In the genomic region with DNA sequence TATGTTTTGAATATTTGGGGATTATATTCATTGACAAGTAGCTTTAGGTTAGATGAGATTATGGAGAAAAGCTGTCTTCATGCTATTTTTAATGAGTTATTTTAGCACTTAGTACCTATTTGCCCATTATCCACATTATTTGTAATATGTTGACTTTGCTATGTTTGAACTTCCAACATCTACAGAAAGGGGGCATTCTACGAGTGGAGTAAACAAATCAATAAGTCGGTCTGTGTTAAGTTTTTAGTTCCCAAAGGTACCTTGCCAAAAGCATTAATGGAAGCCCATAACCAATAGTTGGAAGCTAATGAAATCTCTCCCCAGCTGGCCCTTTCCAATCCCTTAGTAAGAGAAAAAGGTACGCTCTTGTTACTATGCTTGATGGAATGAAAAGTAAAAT, we compare ENCODE assay signal across 1 cellular context.
TF ChIP-seq lines count a peak whose summit lies in the region.

No MANE protein-coding gene starts in this region.

TF ChIP-seq in HCT116, 20 proteins besides CTCF, POLR2A, EP300 and RAD21 (continued from another document):
- TF ChIP-seq, protein P1, sequence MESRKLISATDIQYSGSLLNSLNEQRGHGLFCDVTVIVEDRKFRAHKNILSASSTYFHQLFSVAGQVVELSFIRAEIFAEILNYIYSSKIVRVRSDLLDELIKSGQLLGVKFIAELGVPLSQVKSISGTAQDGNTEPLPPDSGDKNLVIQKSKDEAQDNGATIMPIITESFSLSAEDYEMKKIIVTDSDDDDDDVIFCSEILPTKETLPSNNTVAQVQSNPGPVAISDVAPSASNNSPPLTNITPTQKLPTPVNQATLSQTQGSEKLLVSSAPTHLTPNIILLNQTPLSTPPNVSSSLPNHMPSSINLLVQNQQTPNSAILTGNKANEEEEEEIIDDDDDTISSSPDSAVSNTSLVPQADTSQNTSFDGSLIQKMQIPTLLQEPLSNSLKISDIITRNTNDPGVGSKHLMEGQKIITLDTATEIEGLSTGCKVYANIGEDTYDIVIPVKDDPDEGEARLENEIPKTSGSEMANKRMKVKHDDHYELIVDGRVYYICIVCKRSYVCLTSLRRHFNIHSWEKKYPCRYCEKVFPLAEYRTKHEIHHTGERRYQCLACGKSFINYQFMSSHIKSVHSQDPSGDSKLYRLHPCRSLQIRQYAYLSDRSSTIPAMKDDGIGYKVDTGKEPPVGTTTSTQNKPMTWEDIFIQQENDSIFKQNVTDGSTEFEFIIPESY (IDR thresholded peaks at IDR 0.05; ENCODE audit: extremely low read depth, insufficient replicate concordance, low read length) = no peak
- TF ChIP-seq EZH2 (IDR thresholded peaks at IDR 0.05) (no peak), JUND (IDR thresholded peaks at IDR 0.05) (no peak), ZNF274 (IDR thresholded peaks at IDR 0.05; ENCODE audit: low read depth, low read length) (no peak), CBX3 (IDR thresholded peaks at IDR 0.05; ENCODE audit: low read depth) (no peak), SRF (IDR thresholded peaks at IDR 0.05; ENCODE audit: low read depth) (no peak)
- TF ChIP-seq, protein P2, sequence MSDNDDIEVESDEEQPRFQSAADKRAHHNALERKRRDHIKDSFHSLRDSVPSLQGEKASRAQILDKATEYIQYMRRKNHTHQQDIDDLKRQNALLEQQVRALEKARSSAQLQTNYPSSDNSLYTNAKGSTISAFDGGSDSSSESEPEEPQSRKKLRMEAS (IDR thresholded peaks at IDR 0.05) = no peak
- TF ChIP-seq, protein P3, sequence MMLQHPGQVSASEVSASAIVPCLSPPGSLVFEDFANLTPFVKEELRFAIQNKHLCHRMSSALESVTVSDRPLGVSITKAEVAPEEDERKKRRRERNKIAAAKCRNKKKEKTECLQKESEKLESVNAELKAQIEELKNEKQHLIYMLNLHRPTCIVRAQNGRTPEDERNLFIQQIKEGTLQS (IDR thresholded peaks at IDR 0.05) = no peak
